ENCODE assay signal across 26 cellular contexts in genomic region chr10:75475470-75476182, GRCh38. TPM values are rescaled to one million over a fixed set of nuclear protein-coding genes. Genes with fewer than 3 reads are reported as not detected.
DNase-seq lines count a peak whose midpoint lies in the region; ATAC-seq, FAIRE-seq and TF ChIP-seq lines count a peak whose summit lies in the region.
"Had no signal": no experiment of that assay in that cellular context is flagged by ENCODE, and none has a peak within 500 bp of the region (broad histone marks: within the 10 kb centered on the region; RNA-seq: fewer than 3 reads in every experiment).

No MANE protein-coding gene starts in this region.

- BruUV-seq in GM12878 (replicated peaks; lab: Mats Ljungman, UMichigan) = no TSS peak

- H3K27ac Mint-ChIP-seq in natural killer cell treated with Interleukin-12 subunit alpha and Interleukin-12 subunit beta and Interleukin-15 and Interleukin-18, amount 100 ng/mL, for 72 hours = no peak overlapping the region
- H3K27ac Mint-ChIP-seq: activated naive CD4-positive, alpha-beta T cell treated with anti-CD3 and anti-CD28 coated beads, Interleukin-2, amount 50 U/mL, for 24 hours; activated T-helper 1 cell treated with anti-CD3 and anti-CD28 coated beads, Interleukin-12 subunit alpha, Interleukin-12 subunit beta, Interleukin-2, Interleukin-4 antibody, amounts not matched to agents 30 ng/mL and 10 ng/mL and 1 ng/mL, durations not matched to agents 14 hours and 24 hours and 36 hours; dendritic cell treated with granulocyte-macrophage colony-stimulating factor and Interleukin-4, amounts not matched to agents 40 ng/mL and 50 ng/mL, for 4 days; T-helper 1 cell treated with Interleukin-12 subunit alpha and Interleukin-12 subunit beta and Interleukin-4 antibody, amounts not matched to agents 30 μg/mL and 1 μg/mL, for 36 hours had no signal

- DNase-seq in left ventricle myocardium superior = no peak
- no peak for DNase-seq in Right ventricle myocardium superior
- no peak for DNase-seq in GM12878 (ENCODE audit: low read depth, low spot score)
- DNase-seq in natural killer cell treated with Interleukin-12 subunit alpha and Interleukin-12 subunit beta and Interleukin-15 and Interleukin-18, amount 100 ng/mL, for 72 hours (ENCODE audit: low spot score) = no peak
- no peak for DNase-seq in SJCRH30
- no peak for DNase-seq in SKM-1 (lab: John Stamatoyannopoulos, UW; ENCODE audit: unreplicated experiment)
- no peak for DNase-seq in NCI-H2171 treated with DMSO at 0.1 percent for 48 hours (lab: John Stamatoyannopoulos, UW)
- DNase-seq: activated CD4-positive, alpha-beta T cell treated with anti-CD3 and anti-CD28 coated beads for 48 hours; GOT3; KBM-7; NCI-H187 treated with DMSO at 0.1 percent for 48 hours; NCI-H226; NCI-H774; PC-3; stimulated activated CD4-positive, alpha-beta T cell treated with anti-CD3 and anti-CD28 coated beads, Interleukin-12 subunit alpha, Interleukin-12 subunit beta, amount 100 ng/mL, for 4 hours had no signal

- no peaks in the 10 kb centered on the region for H4K20me1 ChIP-seq in GM12878 (ENCODE audit: control insufficient read depth, insufficient read depth)
- H4K20me1 ChIP-seq: BLaER1 treated with 17β-estradiol and CSF1 and Interleukin-3, amounts not matched to agents 10 nM and 100 nM had no signal

- no peak overlapping the region for H3K4me3 Mint-ChIP-seq in natural killer cell treated with Interleukin-12 subunit alpha and Interleukin-12 subunit beta and Interleukin-15 and Interleukin-18, amount 100 ng/mL, for 72 hours
- H3K4me3 Mint-ChIP-seq: activated naive CD4-positive, alpha-beta T cell treated with anti-CD3 and anti-CD28 coated beads, Interleukin-2, amount 50 U/mL, for 24 hours; activated T-helper 1 cell treated with anti-CD3 and anti-CD28 coated beads, Interleukin-12 subunit alpha, Interleukin-12 subunit beta, Interleukin-2, Interleukin-4 antibody, amounts not matched to agents 30 ng/mL and 10 ng/mL and 1 ng/mL, durations not matched to agents 14 hours and 24 hours and 36 hours; dendritic cell treated with granulocyte-macrophage colony-stimulating factor and Interleukin-4, amounts not matched to agents 40 ng/mL and 50 ng/mL, for 4 days; T-helper 1 cell treated with Interleukin-12 subunit alpha and Interleukin-12 subunit beta and Interleukin-4 antibody, amounts not matched to agents 30 μg/mL and 1 μg/mL, for 36 hours had no signal

- SMC1A ChIA-PET in GM12878 (lab: Charles Lee; ENCODE audit: uncharacterized antibody, unreplicated experiment) = interaction anchor here (2.2 kb wide), 1 partner anchor 11 kb away, joined by 6 read pairs; no protein-coding TSS in a partner anchor

- H3K4me3 ChIP-seq in GM12878 (no peak overlapping the region), iPS-20b (ENCODE audit: low read length) (peak overlapping the region; percentile 37), SJCRH30 (no peak overlapping the region)
- H3K4me3 ChIP-seq: A549; BLaER1 treated with 17β-estradiol and CSF1 and Interleukin-3, amounts not matched to agents 10 nM and 100 nM; breast epithelium had no signal

- no peak overlapping the region for H3K27ac ChIP-seq in GM12878 (ENCODE audit: control insufficient read depth, insufficient read depth)
- no peak overlapping the region for H3K27ac ChIP-seq in iPS-20b (ENCODE audit: low read length)
- H3K27ac ChIP-seq in SJCRH30 = no peak overlapping the region
- H3K27ac ChIP-seq: A549; BLaER1 treated with 17β-estradiol and CSF1 and Interleukin-3, amounts not matched to agents 10 nM and 100 nM; breast epithelium; neutrophil had no signal

- WGBS in GM12878 (ENCODE audit: insufficient coverage, insufficient replicate concordance, low lambda C conversion rate, missing lambda C conversion rate) = 28% methylated on average over 7 of the region's 7 CpGs

- no peaks in the 10 kb centered on the region; the same call in 2 of the 3 replicates for H3K9me3 ChIP-seq in GM12878 (replicated peaks; ENCODE audit: control insufficient read depth, insufficient read depth, low read length)
- no peaks in the 10 kb centered on the region for H3K9me3 ChIP-seq in iPS-20b (ENCODE audit: insufficient read depth, low read depth, low read length)
- H3K9me3 ChIP-seq in SJCRH30 (replicated peaks) = no peaks in the 10 kb centered on the region
- H3K9me3 ChIP-seq: A549; BLaER1 treated with 17β-estradiol and CSF1 and Interleukin-3, amounts not matched to agents 10 nM and 100 nM; breast epithelium; neutrophil had no signal

- H3K9ac ChIP-seq in GM12878 (ENCODE audit: control insufficient read depth, insufficient read depth, low read length) (no peak overlapping the region), iPS-20b (ENCODE audit: low read depth, low read length) (no peak overlapping the region)
- H3K9ac ChIP-seq: BLaER1 treated with 17β-estradiol and CSF1 and Interleukin-3, amounts not matched to agents 10 nM and 100 nM had no signal

- H2AFZ ChIP-seq in GM12878 (ENCODE audit: control insufficient read depth, low read depth, low read length) = no peak overlapping the region

- RAD21 ChIA-PET in GM12878 (lab: Charles Lee; ENCODE audit: unreplicated experiment) = no interaction called here

- in situ Hi-C loops in GM12878 (cut with MboI) = no loop called here

- H3K27me3 ChIP-seq in GM12878 (replicated peaks in 1 of 2; ENCODE audit: control insufficient read depth in 2 of 2, insufficient read depth in 2 of 2, low read length in 1 of 2) (no peaks in the 10 kb centered on the region), iPS-20b (ENCODE audit: insufficient read depth, low read length) (peaks cover 36% of the 10 kb centered on the region), SJCRH30 (no peaks in the 10 kb centered on the region; the same call in 1 of the 2 replicates)
- H3K27me3 ChIP-seq: BLaER1 treated with 17β-estradiol and CSF1 and Interleukin-3, amounts not matched to agents 10 nM and 100 nM; breast epithelium; neutrophil had no signal

- no peaks in the 10 kb centered on the region for H3K4me1 Mint-ChIP-seq in natural killer cell treated with Interleukin-12 subunit alpha and Interleukin-12 subunit beta and Interleukin-15 and Interleukin-18, amount 100 ng/mL, for 72 hours (ENCODE audit: low read depth in 2 of 2)
- H3K4me1 Mint-ChIP-seq: activated naive CD4-positive, alpha-beta T cell treated with anti-CD3 and anti-CD28 coated beads, Interleukin-2, amount 50 U/mL, for 24 hours had no signal

- TF ChIP-seq RAD21 in GM12878 (IDR thresholded peaks at IDR 0.05; ENCODE audit: insufficient read depth, low read depth, low read length) = no peak

- POLR2A ChIA-PET in GM12878 (lab: Charles Lee) = interaction anchor here (1.0 kb wide), 1 partner anchor 10 kb away, joined by 3 read pairs; no protein-coding TSS in a partner anchor

- intact Hi-C loops in left ventricle myocardium superior (cut with micrococcal nuclease) = no loop called here
- intact Hi-C loops in Right ventricle myocardium superior (cut with DNase I) = no loop called here
- intact Hi-C loops in GM12878 (cut with micrococcal nuclease; ENCODE audit: unreplicated experiment) = no loop called here

- CTCF ChIA-PET in GM12878 (lab: Yijun Ruan, JAX) = interaction anchor here (1.4 kb wide), 1 partner anchor 74 kb away, joined by 3 read pairs; the partner anchor contains the start of gene ZNF503

- TF ChIP-seq CTCF in GM12878 (IDR thresholded peaks at IDR 0.05 in 2 of 3, conservative IDR thresholded peaks at IDR 0.05 in 1 of 3; ENCODE audit: control insufficient read depth in 2 of 3, extremely low read depth in 1 of 3, insufficient read depth in 1 of 3, low read depth in 3 of 3, low read length in 3 of 3) = no peak

- H3K27me3 Mint-ChIP-seq in natural killer cell treated with Interleukin-12 subunit alpha and Interleukin-12 subunit beta and Interleukin-15 and Interleukin-18, amount 100 ng/mL, for 72 hours = peaks cover 0 to 8% of the 10 kb centered on the region in 2 donors
- H3K27me3 Mint-ChIP-seq: dendritic cell treated with granulocyte-macrophage colony-stimulating factor and Interleukin-4, amounts not matched to agents 40 ng/mL and 50 ng/mL, for 4 days had no signal

- ATAC-seq in left ventricle myocardium superior = peak; percentile 20
- ATAC-seq in Right ventricle myocardium superior (ENCODE audit: poor library complexity) = no peak
- peak; percentile 73 for ATAC-seq in GM12878
- no peak for ATAC-seq in natural killer cell treated with Interleukin-12 subunit alpha and Interleukin-12 subunit beta and Interleukin-15 and Interleukin-18, amount 100 ng/mL, for 72 hours
- ATAC-seq: A549, PC-3 had no signal

- H3K79me2 ChIP-seq in GM12878 (ENCODE audit: control insufficient read depth, insufficient read depth, low read length) = no peaks in the 10 kb centered on the region

- H3K36me3 Mint-ChIP-seq in natural killer cell treated with Interleukin-12 subunit alpha and Interleukin-12 subunit beta and Interleukin-15 and Interleukin-18, amount 100 ng/mL, for 72 hours = no peaks in the 10 kb centered on the region
- H3K36me3 Mint-ChIP-seq: activated naive CD4-positive, alpha-beta T cell treated with anti-CD3 and anti-CD28 coated beads, Interleukin-2, amount 50 U/mL, for 24 hours had no signal

- H3K4me1 ChIP-seq in GM12878 (ENCODE audit: control insufficient read depth, insufficient read depth, low read length) = no peaks in the 10 kb centered on the region
- peaks cover 15% of the 10 kb centered on the region for H3K4me1 ChIP-seq in iPS-20b (ENCODE audit: insufficient read depth, low read length)
- H3K4me1 ChIP-seq in SJCRH30 = no peaks in the 10 kb centered on the region
- H3K4me1 ChIP-seq: breast epithelium had no signal

- H3K4me2 ChIP-seq in GM12878 (ENCODE audit: control insufficient read depth, insufficient read depth) = no peak overlapping the region
- H3K4me2 ChIP-seq: A549; BLaER1 treated with 17β-estradiol and CSF1 and Interleukin-3, amounts not matched to agents 10 nM and 100 nM had no signal

- no peaks in the 10 kb centered on the region for H3K9me3 Mint-ChIP-seq in natural killer cell treated with Interleukin-12 subunit alpha and Interleukin-12 subunit beta and Interleukin-15 and Interleukin-18, amount 100 ng/mL, for 72 hours
- H3K9me3 Mint-ChIP-seq: activated naive CD4-positive, alpha-beta T cell treated with anti-CD3 and anti-CD28 coated beads, Interleukin-2, amount 50 U/mL, for 24 hours; activated T-helper 1 cell treated with anti-CD3 and anti-CD28 coated beads, Interleukin-12 subunit alpha, Interleukin-12 subunit beta, Interleukin-2, Interleukin-4 antibody, amounts not matched to agents 30 ng/mL and 10 ng/mL and 1 ng/mL, durations not matched to agents 14 hours and 24 hours and 36 hours; dendritic cell treated with granulocyte-macrophage colony-stimulating factor and Interleukin-4, amounts not matched to agents 40 ng/mL and 50 ng/mL, for 4 days; T-helper 1 cell treated with Interleukin-12 subunit alpha and Interleukin-12 subunit beta and Interleukin-4 antibody, amounts not matched to agents 30 μg/mL and 1 μg/mL, for 36 hours had no signal

- H3K36me3 ChIP-seq in GM12878 (ENCODE audit: control insufficient read depth in 2 of 2, insufficient read depth in 2 of 2, low read length in 1 of 2) = no peaks in the 10 kb centered on the region
- H3K36me3 ChIP-seq in iPS-20b (ENCODE audit: insufficient read depth, low read depth, low read length) = no peaks in the 10 kb centered on the region
- H3K36me3 ChIP-seq in SJCRH30 = no peaks in the 10 kb centered on the region
- H3K36me3 ChIP-seq: BLaER1 treated with 17β-estradiol and CSF1 and Interleukin-3, amounts not matched to agents 10 nM and 100 nM; breast epithelium; neutrophil had no signal

- TF ChIP-seq EP300 in GM12878 (IDR thresholded peaks at IDR 0.05; ENCODE audit: borderline replicate concordance in 1 of 2, control insufficient read depth in 1 of 2, low read depth in 2 of 2, low read length in 2 of 2) = no peak

- no peak for TF ChIP-seq POLR2A in GM12878 (IDR thresholded peaks at IDR 0.05; ENCODE audit: low read depth, low read length)

- no peak for FAIRE-seq in GM12878 (lab: Jason Lieb, UNC)
- FAIRE-seq: A549, endothelial cell of umbilical vein had no signal

RNA-seq across cellular contexts. Expression of gene LRMDA, which starts 44.2 kb away (rescaled TPM):
- total RNA-seq in left ventricle myocardium superior (23.1 TPM), Right ventricle myocardium superior (26.3 TPM), GM12878 (2014; rRNA removed) (1.3 TPM in 1 of 2 replicates, not detected in the other), GM12878 (2014; rRNA removed; fragmentation: Illumina TruSeq; extraction: Trizol) (0.45 and 0.83 TPM in 2 replicates), GM12878 (2021) (not detected in 2 replicates)
- not detected in 2 replicates for total RNA-seq in GM12878 (2013; cell fraction: nucleolus; rRNA removed)
- not detected for polyA plus RNA-seq in GM12878 (2011; ENCODE audit: low read depth)
- polyA plus RNA-seq in GM12878 (2011; rRNA removed) (0.54 TPM in 1 of 2 replicates, not detected in the other), GM12878 (2014; fragmentation: Illumina TruSeq; extraction: Trizol) (0.26 and 0.87 TPM in 2 replicates), GM12878 (2014; fragmentation: Nextera tagmentation; extraction: Ambion mirVana) (under 1 TPM in 1 of 2 experiments, not detected in 1; 0.07 TPM), GM12878 (2014; rRNA removed) (0.13 and 0.22 TPM in 2 replicates), GM12878 (2016; fragmentation: Nextera tagmentation; extraction: Ambion mirVana) (under 1 TPM in 1 of 2 experiments, not detected in 1; 0.32 TPM)
- 0.07 and 0.10 TPM in 2 replicates for polyA plus RNA-seq in GM12878 (2011; cell fraction: cytosol; rRNA removed)
- not detected in 2 replicates for polyA plus RNA-seq in GM12878 (2011; cell fraction: nucleus; rRNA removed)
- 0.31 and 1.7 TPM in 2 replicates for polyA plus RNA-seq in GM12878 (2012)
- polyA minus RNA-seq in GM12878 (2011; rRNA and poly(A)+ RNA removed) = 0.15 and 0.22 TPM in 2 replicates
- polyA minus RNA-seq in GM12878 (2011; cell fraction: cytosol; rRNA and poly(A)+ RNA removed) = not detected in 2 replicates
- 0.48 TPM in 2 replicates for polyA minus RNA-seq in GM12878 (2011; cell fraction: nucleus; rRNA and poly(A)+ RNA removed)
- 1 to 10 TPM in 1 of 2 donors, under 1 TPM in 1; 0.92 to 1.8 TPM for total RNA-seq in natural killer cell treated with Interleukin-12 subunit alpha and Interleukin-12 subunit beta and Interleukin-15 and Interleukin-18, amount 100 ng/mL, for 72 hours
- 0.24 TPM in 1 of 2 replicates, not detected in the other for total RNA-seq in SJCRH30 (2014; rRNA removed; shearing (Covaris generic))
- total RNA-seq: activated T-helper 1 cell treated with anti-CD3 and anti-CD28 coated beads, Interleukin-12 subunit alpha, Interleukin-12 subunit beta, Interleukin-2, Interleukin-4 antibody, amounts not matched to agents 30 ng/mL and 10 ng/mL and 1 ng/mL, durations not matched to agents 14 hours and 24 hours and 36 hours; G401 had no signal

Comparison
In these comparisons a context has a peak if more than half of its experiments do, and no peak if none do; other contexts are left out.
1. ATAC-seq: peak in left ventricle myocardium superior (single experiment) and GM12878 (single experiment); none in Right ventricle myocardium superior (single experiment) and natural killer cell treated with Interleukin-12 subunit alpha and Interleukin-12 subunit beta and Interleukin-15 and Interleukin-18, amount 100 ng/mL, for 72 hours (0 of 2).